ENCODE assay signal across 19 cellular contexts in genomic region chr11:132914600-132914999, GRCh38.
"Had no signal": no experiment of that assay in that cellular context is flagged by ENCODE, and none has a peak within 500 bp of the region (broad histone marks: within the 10 kb centered on the region; RNA-seq: fewer than 3 reads in every experiment).

No MANE protein-coding gene starts in this region.

- H3K36me3 ChIP-seq: heart left ventricle, ovary, right atrium auricular region, sigmoid colon, stomach, thoracic aorta, transverse colon had no signal

- DNase-seq: erythroblast; heart left ventricle; hippocampal formation; kidney glomerular epithelial cell; mucosa of descending colon; naive thymus-derived CD8-positive, alpha-beta T cell; nucleus accumbens; ovary; sigmoid colon; stimulated activated CD4-positive, alpha-beta T cell treated with anti-CD3 and anti-CD28 coated beads, Interleukin-2, amount 100 ng/mL, for 24 hours; stimulated activated CD4-positive, alpha-beta T cell treated with anti-CD3 and anti-CD28 coated beads, Interleukin-4, amount 100 ng/mL, for 4 hours; stimulated activated naive B cell treated with anti-CD40 and anti-IgM and Interleukin-4, amounts not matched to agents 10 μg/mL and 1 μg/mL and 100 μg/mL, for 72 hours; stomach; substantia nigra; transverse colon had no signal

- H3K27me3 ChIP-seq: heart left ventricle, ovary, right atrium auricular region, sigmoid colon, transverse colon had no signal

- H3K4me1 ChIP-seq: right atrium auricular region, sigmoid colon, stomach, transverse colon had no signal

- H3K9me3 ChIP-seq: heart left ventricle, mucosa of descending colon, ovary, right atrium auricular region, sigmoid colon, stomach, thoracic aorta, transverse colon had no signal

- H3K27ac ChIP-seq: heart left ventricle, ovary, right atrium auricular region, sigmoid colon, skin epidermis, stomach, thoracic aorta, transverse colon had no signal

- H3K4me3 Mint-ChIP-seq: dendritic cell treated with granulocyte-macrophage colony-stimulating factor and Interleukin-4, amounts not matched to agents 40 ng/mL and 50 ng/mL, for 4 days; naive thymus-derived CD8-positive, alpha-beta T cell; stimulated activated naive B cell treated with anti-CD40 and anti-IgM and Interleukin-4, amounts not matched to agents 10 μg/mL and 1 μg/mL and 100 μg/mL, for 72 hours had no signal

- H3K4me1 Mint-ChIP-seq: naive thymus-derived CD8-positive, alpha-beta T cell; stimulated activated naive B cell treated with anti-CD40 and anti-IgM and Interleukin-4, amounts not matched to agents 10 μg/mL and 1 μg/mL and 100 μg/mL, for 72 hours had no signal

- H3K9me3 Mint-ChIP-seq: dendritic cell treated with granulocyte-macrophage colony-stimulating factor and Interleukin-4, amounts not matched to agents 40 ng/mL and 50 ng/mL, for 4 days; stimulated activated naive B cell treated with anti-CD40 and anti-IgM and Interleukin-4, amounts not matched to agents 10 μg/mL and 1 μg/mL and 100 μg/mL, for 72 hours had no signal

- H3K4me3 ChIP-seq: heart left ventricle, mucosa of descending colon, ovary, right atrium auricular region, sigmoid colon, skin epidermis, stomach, thoracic aorta, transverse colon had no signal

- ATAC-seq: heart left ventricle; mucosa of descending colon; naive thymus-derived CD8-positive, alpha-beta T cell; stimulated activated naive B cell treated with anti-CD40 and anti-IgM and Interleukin-4, amounts not matched to agents 10 μg/mL and 1 μg/mL and 100 μg/mL, for 72 hours had no signal

- H3K36me3 Mint-ChIP-seq: naive thymus-derived CD8-positive, alpha-beta T cell; stimulated activated naive B cell treated with anti-CD40 and anti-IgM and Interleukin-4, amounts not matched to agents 10 μg/mL and 1 μg/mL and 100 μg/mL, for 72 hours had no signal

- H3K27me3 Mint-ChIP-seq: dendritic cell treated with granulocyte-macrophage colony-stimulating factor and Interleukin-4, amounts not matched to agents 40 ng/mL and 50 ng/mL, for 4 days; stimulated activated naive B cell treated with anti-CD40 and anti-IgM and Interleukin-4, amounts not matched to agents 10 μg/mL and 1 μg/mL and 100 μg/mL, for 72 hours had no signal

- H3K27ac Mint-ChIP-seq: dendritic cell treated with granulocyte-macrophage colony-stimulating factor and Interleukin-4, amounts not matched to agents 40 ng/mL and 50 ng/mL, for 4 days; naive thymus-derived CD8-positive, alpha-beta T cell; stimulated activated naive B cell treated with anti-CD40 and anti-IgM and Interleukin-4, amounts not matched to agents 10 μg/mL and 1 μg/mL and 100 μg/mL, for 72 hours had no signal
